In the genomic region with DNA sequence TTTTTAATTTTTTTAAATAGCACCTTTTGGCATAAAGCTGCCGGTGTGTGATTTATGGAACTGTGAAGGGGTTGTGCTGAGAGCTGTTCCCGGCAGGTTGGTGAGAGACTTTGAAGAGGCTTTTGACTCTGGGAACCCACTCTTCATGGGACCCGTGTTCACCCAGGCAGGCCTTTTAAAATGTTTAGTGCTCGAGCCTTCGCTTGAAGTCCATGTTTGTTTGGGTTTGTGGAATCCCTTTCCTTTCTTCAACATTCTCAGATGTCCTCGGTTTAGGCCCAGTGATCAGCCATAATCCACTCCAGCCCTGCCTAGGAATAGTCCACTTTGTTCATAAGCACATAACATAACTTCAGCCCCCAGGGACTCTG, we compare ENCODE assay signal across 16 cellular contexts.
A peak's percentile ranks its signal among the peaks of the same experiment; 100 is the strongest.
DNase-seq lines count a peak whose midpoint lies in the region; ATAC-seq and TF ChIP-seq lines count a peak whose summit lies in the region.
"Had no signal": no experiment of that assay in that cellular context is flagged by ENCODE, and none has a peak within 500 bp of the region (broad histone marks: within the 10 kb centered on the region; RNA-seq: fewer than 3 reads in every experiment).

No MANE protein-coding gene starts in this region.

- peak; percentile 37 for DNase-seq in COLO829 (ENCODE audit: low spot score)
- DNase-seq in GM23338 (ENCODE audit: low spot score), result no peak
- DNase-seq in endodermal cell, result no peak
- no peak for DNase-seq in neural crest cell (ENCODE audit: low read depth, low spot score)
- no peak for DNase-seq in DMS 273 treated with DMSO at 0.1 percent for 48 hours (lab: John Stamatoyannopoulos, UW)
- no peak for DNase-seq in NOMO-1 (lab: John Stamatoyannopoulos, UW; ENCODE audit: unreplicated experiment in 2 of 2)
- DNase-seq in ovary, result no peak
- no peak for DNase-seq in NK-92 (lab: John Stamatoyannopoulos, UW; ENCODE audit: unreplicated experiment)
- DNase-seq: ACHN; CD4-positive, CD25-positive, alpha-beta regulatory T cell; GF-D8; H9; NCI-H1048; NCI-H2107; NCI-H69; SHP77 treated with DMSO at 0.1 percent for 48 hours had no signal

- ATAC-seq in GM23338, result no peak

- intact Hi-C loops in ovary (cut with DNase I), result no loop called here

- peaks cover 14% of the 10 kb centered on the region; the same call in 2 of the 3 replicates for H3K9me3 Mint-ChIP-seq in GM23338
- H3K9me3 Mint-ChIP-seq in endodermal cell, result peaks cover 20% of the 10 kb centered on the region
- H3K9me3 Mint-ChIP-seq in neural crest cell, result no peaks in the 10 kb centered on the region

- peaks cover 12% of the 10 kb centered on the region for H3K27me3 Mint-ChIP-seq in GM23338 (ENCODE audit: insufficient read depth, low read depth, poor library complexity)
- H3K27me3 Mint-ChIP-seq in endodermal cell (ENCODE audit: insufficient read depth), result peaks cover 59% of the 10 kb centered on the region
- H3K27me3 Mint-ChIP-seq in neural crest cell (ENCODE audit: low read depth), result peaks cover 50% of the 10 kb centered on the region

- no peaks in the 10 kb centered on the region for H3F3A ChIP-seq in GM23338 (replicated peaks; ENCODE audit: low read depth)

- no peak for TF ChIP-seq POLR2A in ovary (IDR thresholded peaks at IDR 0.05)

- no peak for TF ChIP-seq CTCF in GM23338 (conservative IDR thresholded peaks at IDR 0.05; ENCODE audit: low read depth in 2 of 2)
- no peak for TF ChIP-seq CTCF in endodermal cell (conservative IDR thresholded peaks at IDR 0.05)
- no peak for TF ChIP-seq CTCF in neural crest cell (conservative IDR thresholded peaks at IDR 0.05)
- TF ChIP-seq CTCF in ovary (IDR thresholded peaks at IDR 0.05), result no peak

- H4K20me1 ChIP-seq in GM23338 (replicated peaks; ENCODE audit: insufficient read depth), result no peaks in the 10 kb centered on the region

- H2AFZ ChIP-seq in GM23338, result peak overlapping the region; percentile 47; the same call in 1 of the 2 replicates

- no peak overlapping the region for H3K27ac Mint-ChIP-seq in GM23338
- no peak overlapping the region for H3K27ac Mint-ChIP-seq in endodermal cell
- H3K27ac Mint-ChIP-seq in neural crest cell (ENCODE audit: unreplicated experiment), result peak overlapping the region; percentile 89
- H3K27ac Mint-ChIP-seq: CD4-positive, CD25-positive, alpha-beta regulatory T cell had no signal

- H3K4me3 Mint-ChIP-seq in GM23338, result no peak overlapping the region
- H3K4me3 Mint-ChIP-seq in endodermal cell, result no peak overlapping the region
- H3K4me3 Mint-ChIP-seq in neural crest cell, result peak overlapping the region; percentile 65
- H3K4me3 Mint-ChIP-seq: CD4-positive, CD25-positive, alpha-beta regulatory T cell; H9 had no signal

- H3K9me2 ChIP-seq in GM23338 (ENCODE audit: insufficient read depth), result 0 out of 2 replicates have a peak, but pooled peaks cover 5% of the 10 kb centered on the region

- H3K27ac ChIP-seq in GM23338 (ENCODE audit: low read depth) (no peak overlapping the region), endodermal cell (ENCODE audit: low read depth, low read length) (peak overlapping the region; percentile 79), ovary (no peak overlapping the region)

- WGBS in endodermal cell (ENCODE audit: insufficient coverage in 1 of 2, insufficient read length in 1 of 2), 2 experiments, result 86 to 94% methylated on average over 6 of the region's 6 CpGs
- WGBS in ovary, 3 donors, result 42 to 47% (median 46%) methylated on average over 6 of the region's 6 CpGs

- H3K9me3 ChIP-seq in endodermal cell (ENCODE audit: control insufficient read depth, low read length), result peaks cover 14% of the 10 kb centered on the region
- peaks cover 0 to 10% of the 10 kb centered on the region in 2 donors for H3K9me3 ChIP-seq in ovary

- H3K36me3 Mint-ChIP-seq in GM23338 (ENCODE audit: low read depth) (no peaks in the 10 kb centered on the region; the same call in 2 of the 3 replicates), endodermal cell (ENCODE audit: low read depth) (no peaks in the 10 kb centered on the region), neural crest cell (ENCODE audit: low read depth) (peaks cover 2% of the 10 kb centered on the region)
- H3K36me3 Mint-ChIP-seq: CD4-positive, CD25-positive, alpha-beta regulatory T cell had no signal

- H3K4me1 ChIP-seq in GM23338 (ENCODE audit: insufficient read depth) (no peaks in the 10 kb centered on the region), endodermal cell (ENCODE audit: control insufficient read depth, insufficient read depth, low read length) (no peaks in the 10 kb centered on the region), ovary (ENCODE audit: insufficient read depth) (no peaks in the 10 kb centered on the region)

- H3K79me2 ChIP-seq in GM23338 (replicated peaks; ENCODE audit: insufficient read depth), result no peaks in the 10 kb centered on the region

- H3K36me3 ChIP-seq in GM23338 (ENCODE audit: insufficient read depth) (no peaks in the 10 kb centered on the region), endodermal cell (ENCODE audit: control insufficient read depth, insufficient read depth, low read length) (no peaks in the 10 kb centered on the region), ovary (no peaks in the 10 kb centered on the region)

- H3K27me3 ChIP-seq in GM23338 (ENCODE audit: insufficient read depth) (no peaks in the 10 kb centered on the region), endodermal cell (ENCODE audit: control insufficient read depth, insufficient read depth, low read length, poor library complexity, severe bottlenecking) (peaks cover 9% of the 10 kb centered on the region), ovary (no peaks in the 10 kb centered on the region)

- H3K4me1 Mint-ChIP-seq in GM23338, result peaks cover 10% of the 10 kb centered on the region; the same call in 2 of the 3 replicates
- H3K4me1 Mint-ChIP-seq in endodermal cell, result peaks cover 23% of the 10 kb centered on the region
- H3K4me1 Mint-ChIP-seq in neural crest cell, result peaks cover 32% of the 10 kb centered on the region

- no peak for TF ChIP-seq EP300 in ovary (IDR thresholded peaks at IDR 0.05)

- no peak overlapping the region for H3K9ac ChIP-seq in endodermal cell (ENCODE audit: extremely low read depth, low read length, poor library complexity, severe bottlenecking)

- no peak overlapping the region for H3K4me2 ChIP-seq in GM23338

- no peak overlapping the region for H3K4me3 ChIP-seq in GM23338
- no peak overlapping the region for H3K4me3 ChIP-seq in endodermal cell (ENCODE audit: low read length)
- no peak overlapping the region for H3K4me3 ChIP-seq in ovary

TF ChIP-seq in GM23338, 12 proteins besides CTCF, POLR2A, EP300 and RAD21 (continues in another document):
- no peak for TF ChIP-seq EZH2phosphoT487 (IDR thresholded peaks at IDR 0.05; ENCODE audit: unreplicated experiment)
- TF ChIP-seq, protein P1, sequence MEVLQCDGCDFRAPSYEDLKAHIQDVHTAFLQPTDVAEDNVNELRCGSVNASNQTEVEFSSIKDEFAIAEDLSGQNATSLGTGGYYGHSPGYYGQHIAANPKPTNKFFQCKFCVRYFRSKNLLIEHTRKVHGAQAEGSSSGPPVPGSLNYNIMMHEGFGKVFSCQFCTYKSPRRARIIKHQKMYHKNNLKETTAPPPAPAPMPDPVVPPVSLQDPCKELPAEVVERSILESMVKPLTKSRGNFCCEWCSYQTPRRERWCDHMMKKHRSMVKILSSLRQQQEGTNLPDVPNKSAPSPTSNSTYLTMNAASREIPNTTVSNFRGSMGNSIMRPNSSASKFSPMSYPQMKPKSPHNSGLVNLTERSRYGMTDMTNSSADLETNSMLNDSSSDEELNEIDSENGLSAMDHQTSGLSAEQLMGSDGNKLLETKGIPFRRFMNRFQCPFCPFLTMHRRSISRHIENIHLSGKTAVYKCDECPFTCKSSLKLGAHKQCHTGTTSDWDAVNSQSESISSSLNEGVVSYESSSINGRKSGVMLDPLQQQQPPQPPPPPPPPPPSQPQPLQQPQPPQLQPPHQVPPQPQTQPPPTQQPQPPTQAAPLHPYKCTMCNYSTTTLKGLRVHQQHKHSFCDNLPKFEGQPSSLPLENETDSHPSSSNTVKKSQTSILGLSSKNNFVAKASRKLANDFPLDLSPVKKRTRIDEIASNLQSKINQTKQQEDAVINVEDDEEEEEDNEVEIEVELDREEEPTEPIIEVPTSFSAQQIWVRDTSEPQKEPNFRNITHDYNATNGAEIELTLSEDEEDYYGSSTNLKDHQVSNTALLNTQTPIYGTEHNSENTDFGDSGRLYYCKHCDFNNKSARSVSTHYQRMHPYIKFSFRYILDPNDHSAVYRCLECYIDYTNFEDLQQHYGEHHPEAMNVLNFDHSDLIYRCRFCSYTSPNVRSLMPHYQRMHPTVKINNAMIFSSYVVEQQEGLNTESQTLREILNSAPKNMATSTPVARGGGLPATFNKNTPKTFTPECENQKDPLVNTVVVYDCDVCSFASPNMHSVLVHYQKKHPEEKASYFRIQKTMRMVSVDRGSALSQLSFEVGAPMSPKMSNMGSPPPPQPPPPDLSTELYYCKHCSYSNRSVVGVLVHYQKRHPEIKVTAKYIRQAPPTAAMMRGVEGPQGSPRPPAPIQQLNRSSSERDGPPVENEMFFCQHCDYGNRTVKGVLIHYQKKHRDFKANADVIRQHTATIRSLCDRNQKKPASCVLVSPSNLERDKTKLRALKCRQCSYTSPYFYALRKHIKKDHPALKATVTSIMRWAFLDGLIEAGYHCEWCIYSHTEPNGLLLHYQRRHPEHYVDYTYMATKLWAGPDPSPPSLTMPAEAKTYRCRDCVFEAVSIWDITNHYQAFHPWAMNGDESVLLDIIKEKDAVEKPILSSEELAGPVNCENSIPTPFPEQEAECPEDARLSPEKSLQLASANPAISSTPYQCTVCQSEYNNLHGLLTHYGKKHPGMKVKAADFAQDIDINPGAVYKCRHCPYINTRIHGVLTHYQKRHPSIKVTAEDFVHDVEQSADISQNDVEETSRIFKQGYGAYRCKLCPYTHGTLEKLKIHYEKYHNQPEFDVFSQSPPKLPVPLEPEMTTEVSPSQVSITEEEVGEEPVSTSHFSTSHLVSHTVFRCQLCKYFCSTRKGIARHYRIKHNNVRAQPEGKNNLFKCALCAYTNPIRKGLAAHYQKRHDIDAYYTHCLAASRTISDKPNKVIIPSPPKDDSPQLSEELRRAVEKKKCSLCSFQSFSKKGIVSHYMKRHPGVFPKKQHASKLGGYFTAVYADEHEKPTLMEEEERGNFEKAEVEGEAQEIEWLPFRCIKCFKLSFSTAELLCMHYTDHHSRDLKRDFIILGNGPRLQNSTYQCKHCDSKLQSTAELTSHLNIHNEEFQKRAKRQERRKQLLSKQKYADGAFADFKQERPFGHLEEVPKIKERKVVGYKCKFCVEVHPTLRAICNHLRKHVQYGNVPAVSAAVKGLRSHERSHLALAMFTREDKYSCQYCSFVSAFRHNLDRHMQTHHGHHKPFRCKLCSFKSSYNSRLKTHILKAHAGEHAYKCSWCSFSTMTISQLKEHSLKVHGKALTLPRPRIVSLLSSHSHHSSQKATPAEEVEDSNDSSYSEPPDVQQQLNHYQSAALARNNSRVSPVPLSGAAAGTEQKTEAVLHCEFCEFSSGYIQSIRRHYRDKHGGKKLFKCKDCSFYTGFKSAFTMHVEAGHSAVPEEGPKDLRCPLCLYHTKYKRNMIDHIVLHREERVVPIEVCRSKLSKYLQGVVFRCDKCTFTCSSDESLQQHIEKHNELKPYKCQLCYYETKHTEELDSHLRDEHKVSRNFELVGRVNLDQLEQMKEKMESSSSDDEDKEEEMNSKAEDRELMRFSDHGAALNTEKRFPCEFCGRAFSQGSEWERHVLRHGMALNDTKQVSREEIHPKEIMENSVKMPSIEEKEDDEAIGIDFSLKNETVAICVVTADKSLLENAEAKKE (CRISPR knock-in tag; IDR thresholded peaks at IDR 0.05), result no peak
- no peak for TF ChIP-seq JUNB (IDR thresholded peaks at IDR 0.05; ENCODE audit: unreplicated experiment)
